34 cellular contexts compared by ENCODE assay signal in the genomic region with DNA sequence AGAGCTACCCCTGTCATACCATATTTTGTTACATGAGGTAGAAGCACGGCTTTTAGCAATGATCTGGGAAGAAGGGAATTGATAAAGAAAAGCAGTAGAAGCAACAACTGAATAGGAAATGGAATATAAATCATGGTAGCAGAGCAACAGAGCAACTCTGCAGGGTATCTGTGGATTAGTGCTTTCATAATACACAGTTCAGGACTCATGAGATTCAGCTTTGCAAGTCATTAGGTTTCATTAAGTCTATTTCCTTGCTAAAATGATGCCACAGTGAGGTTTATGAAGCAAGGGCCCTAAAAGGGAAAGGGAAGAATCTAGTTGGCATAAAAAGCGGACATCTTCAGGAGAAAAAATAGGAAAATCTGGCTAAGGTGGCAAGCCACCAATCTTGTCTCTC. TPM values are rescaled to one million over a fixed set of nuclear protein-coding genes. Genes with fewer than 3 reads are reported as not detected.
"Had no signal": no experiment of that assay in that cellular context is flagged by ENCODE, and none has a peak within 500 bp of the region (broad histone marks: within the 10 kb centered on the region; RNA-seq: fewer than 3 reads in every experiment).

No MANE protein-coding gene starts in this region.

- H3K27ac Mint-ChIP-seq: activated B cell treated with CpG ODN at 0.5 μM for 24 hours; activated CD4-positive, alpha-beta memory T cell treated with anti-CD3 and anti-CD28 coated beads for 36 hours; activated CD4-positive, alpha-beta T cell treated with anti-CD3 and anti-CD28 coated beads, Interleukin-2, amount 10 ng/mL, durations not matched to agents 24 days and 14 days; activated CD8-positive, alpha-beta T cell treated with anti-CD3 and anti-CD28 coated beads for 36 hours; activated naive CD4-positive, alpha-beta T cell treated with anti-CD3 and anti-CD28 coated beads for 36 hours; activated naive CD4-positive, alpha-beta T cell treated with anti-CD3 and anti-CD28 coated beads, Interleukin-2, amount 50 U/mL, for 72 hours; activated naive CD8-positive, alpha-beta T cell treated with anti-CD3 and anti-CD28 coated beads for 36 hours; activated T-cell treated with anti-CD3 and anti-CD28 coated beads, Interleukin-2, amount 50 U/mL, for 72 hours; activated T-helper 1 cell treated with anti-CD3 and anti-CD28 coated beads, Interleukin-12 subunit alpha, Interleukin-12 subunit beta, Interleukin-2, Interleukin-4 antibody, amounts not matched to agents 30 ng/mL and 10 ng/mL and 1 ng/mL, durations not matched to agents 14 hours and 24 hours and 36 hours; activated T-helper 17 cell treated with anti-CD3 and anti-CD28 coated beads, Interleukin-2, amount 50 U/mL, for 72 hours; T-helper 1 cell treated with Interleukin-12 subunit alpha and Interleukin-12 subunit beta and Interleukin-4 antibody, amounts not matched to agents 30 μg/mL and 1 μg/mL, for 36 hours; T-helper 2 cell treated with Interferon-gamma antibody and Interleukin-4, amounts not matched to agents 5 μg/mL and 100 μg/mL, for 36 hours had no signal

- H3K36me3 ChIP-seq: adrenal gland, brain microvascular endothelial cell, breast epithelium had no signal

- ATAC-seq: activated CD8-positive, alpha-beta T cell treated with anti-CD3 and anti-CD28 coated beads for 36 hours; activated naive CD4-positive, alpha-beta T cell treated with anti-CD3 and anti-CD28 coated beads, Interleukin-2, amount 50 U/mL, for 72 hours; activated T-cell treated with anti-CD3 and anti-CD28 coated beads, Interleukin-2, amount 50 U/mL, for 4 hours; activated T-cell treated with anti-CD3 and anti-CD28 coated beads, Interleukin-2, amount 50 U/mL, for 72 hours; activated T-helper 17 cell treated with anti-CD3 and anti-CD28 coated beads, Interleukin-2, amount 50 U/mL, for 72 hours; body of pancreas had no signal

- H3K27ac ChIP-seq: adrenal gland, body of pancreas, brain microvascular endothelial cell, breast epithelium, VCaP had no signal

- H3K9me3 Mint-ChIP-seq: activated B cell treated with CpG ODN at 0.5 μM for 24 hours; activated CD4-positive, alpha-beta memory T cell treated with anti-CD3 and anti-CD28 coated beads for 36 hours; activated CD4-positive, alpha-beta T cell treated with anti-CD3 and anti-CD28 coated beads, Interleukin-2, amount 10 ng/mL, durations not matched to agents 24 days and 14 days; activated CD8-positive, alpha-beta T cell treated with anti-CD3 and anti-CD28 coated beads for 36 hours; activated naive CD4-positive, alpha-beta T cell treated with anti-CD3 and anti-CD28 coated beads for 36 hours; activated naive CD4-positive, alpha-beta T cell treated with anti-CD3 and anti-CD28 coated beads, Interleukin-2, amount 50 U/mL, for 72 hours; activated naive CD8-positive, alpha-beta T cell treated with anti-CD3 and anti-CD28 coated beads for 36 hours; activated T-cell treated with anti-CD3 and anti-CD28 coated beads, Interleukin-2, amount 50 U/mL, for 4 hours; activated T-cell treated with anti-CD3 and anti-CD28 coated beads, Interleukin-2, amount 50 U/mL, for 72 hours; activated T-helper 1 cell treated with anti-CD3 and anti-CD28 coated beads, Interleukin-12 subunit alpha, Interleukin-12 subunit beta, Interleukin-2, Interleukin-4 antibody, amounts not matched to agents 30 ng/mL and 10 ng/mL and 1 ng/mL, durations not matched to agents 14 hours and 24 hours and 36 hours; activated T-helper 17 cell treated with anti-CD3 and anti-CD28 coated beads, Interleukin-2, amount 50 U/mL, for 72 hours; T-helper 1 cell treated with Interleukin-12 subunit alpha and Interleukin-12 subunit beta and Interleukin-4 antibody, amounts not matched to agents 30 μg/mL and 1 μg/mL, for 36 hours; T-helper 2 cell treated with Interferon-gamma antibody and Interleukin-4, amounts not matched to agents 5 μg/mL and 100 μg/mL, for 36 hours had no signal

- H3K27me3 Mint-ChIP-seq: activated B cell treated with CpG ODN at 0.5 μM for 24 hours; activated CD4-positive, alpha-beta memory T cell treated with anti-CD3 and anti-CD28 coated beads for 36 hours; activated CD4-positive, alpha-beta T cell treated with anti-CD3 and anti-CD28 coated beads, Interleukin-2, amount 10 ng/mL, durations not matched to agents 24 days and 14 days; activated CD8-positive, alpha-beta T cell treated with anti-CD3 and anti-CD28 coated beads for 36 hours; activated T-helper 17 cell treated with anti-CD3 and anti-CD28 coated beads, Interleukin-2, amount 50 U/mL, for 72 hours had no signal

- H3K4me3 ChIP-seq: adrenal gland, body of pancreas, breast epithelium had no signal

- H3K4me1 ChIP-seq: adrenal gland, breast epithelium had no signal

- H3K4me3 Mint-ChIP-seq: activated B cell treated with CpG ODN at 0.5 μM for 24 hours; activated CD4-positive, alpha-beta memory T cell treated with anti-CD3 and anti-CD28 coated beads for 36 hours; activated CD4-positive, alpha-beta T cell treated with anti-CD3 and anti-CD28 coated beads, Interleukin-2, amount 10 ng/mL, durations not matched to agents 24 days and 14 days; activated CD8-positive, alpha-beta T cell treated with anti-CD3 and anti-CD28 coated beads for 36 hours; activated naive CD4-positive, alpha-beta T cell treated with anti-CD3 and anti-CD28 coated beads for 36 hours; activated naive CD8-positive, alpha-beta T cell treated with anti-CD3 and anti-CD28 coated beads for 36 hours; activated T-cell treated with anti-CD3 and anti-CD28 coated beads, Interleukin-2, amount 50 U/mL, for 4 hours; activated T-cell treated with anti-CD3 and anti-CD28 coated beads, Interleukin-2, amount 50 U/mL, for 72 hours; activated T-helper 1 cell treated with anti-CD3 and anti-CD28 coated beads, Interleukin-12 subunit alpha, Interleukin-12 subunit beta, Interleukin-2, Interleukin-4 antibody, amounts not matched to agents 30 ng/mL and 10 ng/mL and 1 ng/mL, durations not matched to agents 14 hours and 24 hours and 36 hours; activated T-helper 17 cell treated with anti-CD3 and anti-CD28 coated beads, Interleukin-2, amount 50 U/mL, for 72 hours; T-helper 1 cell treated with Interleukin-12 subunit alpha and Interleukin-12 subunit beta and Interleukin-4 antibody, amounts not matched to agents 30 μg/mL and 1 μg/mL, for 36 hours; T-helper 2 cell treated with Interferon-gamma antibody and Interleukin-4, amounts not matched to agents 5 μg/mL and 100 μg/mL, for 36 hours had no signal

- H3K27me3 ChIP-seq: body of pancreas, brain microvascular endothelial cell had no signal

- DNase-seq: activated B cell treated with CpG ODN at 0.5 μM for 24 hours; activated CD4-positive, alpha-beta memory T cell treated with anti-CD3 and anti-CD28 coated beads for 36 hours; activated CD4-positive, alpha-beta T cell treated with anti-CD3 and anti-CD28 coated beads for 4 hours; activated CD4-positive, alpha-beta T cell treated with anti-CD3 and anti-CD28 coated beads, Interleukin-2, amount 10 ng/mL, durations not matched to agents 24 days and 14 days; activated CD4-positive, alpha-beta T cell treated with anti-CD3 and anti-CD28 coated beads, Interleukin-2, amount 50 U/mL, for 1 hour; activated CD4-positive, alpha-beta T cell treated with anti-CD3 and anti-CD28 coated beads, Interleukin-2, amount 50 U/mL, for 4 hours; activated CD4-positive, CD25-positive, alpha-beta regulatory T cell treated with anti-CD3 and anti-CD28 coated beads, Interleukin-2, amount 50 U/mL, for 72 hours; activated CD8-positive, alpha-beta memory T cell treated with anti-CD3 and anti-CD28 coated beads, Interleukin-2, amount 50 U/mL, for 4 hours; activated CD8-positive, alpha-beta T cell treated with anti-CD3 and anti-CD28 coated beads for 36 hours; activated effector memory CD4-positive, alpha-beta T cell treated with anti-CD3 and anti-CD28 coated beads, Interleukin-2, amount 50 U/mL, for 16 hours; activated gamma-delta T cell treated with Interleukin-2 at 50 U/mL for 16 hours; activated naive CD4-positive, alpha-beta T cell; activated naive CD4-positive, alpha-beta T cell treated with anti-CD3 and anti-CD28 coated beads for 36 hours; activated naive CD4-positive, alpha-beta T cell treated with anti-CD3 and anti-CD28 coated beads, Interleukin-2, amount 50 U/mL, for 16 hours; activated naive CD8-positive, alpha-beta T cell treated with anti-CD3 and anti-CD28 coated beads for 36 hours; activated T-cell treated with anti-CD3 and anti-CD28 coated beads for 4 hours; activated T-cell treated with anti-CD3 and anti-CD28 coated beads, Interleukin-2, amount 50 U/mL, for 1 hour; activated T-cell treated with anti-CD3 and anti-CD28 coated beads, Interleukin-2, amount 50 U/mL, for 4 hours; activated T-cell treated with anti-CD3 and anti-CD28 coated beads, Interleukin-2, amount 50 U/mL, for 72 hours; adrenal gland; amniotic stem cell; aorta; body of pancreas; brain microvascular endothelial cell; central memory CD4-positive, alpha-beta T cell; T-helper 2 cell; T-helper 9 cell had no signal

- H3K4me1 Mint-ChIP-seq: activated B cell treated with CpG ODN at 0.5 μM for 24 hours; activated CD4-positive, alpha-beta T cell treated with anti-CD3 and anti-CD28 coated beads, Interleukin-2, amount 10 ng/mL, durations not matched to agents 24 days and 14 days; activated naive CD8-positive, alpha-beta T cell treated with anti-CD3 and anti-CD28 coated beads for 36 hours; activated T-helper 17 cell treated with anti-CD3 and anti-CD28 coated beads, Interleukin-2, amount 50 U/mL, for 72 hours had no signal

- H3K36me3 Mint-ChIP-seq: activated CD4-positive, alpha-beta memory T cell treated with anti-CD3 and anti-CD28 coated beads for 36 hours; activated naive CD4-positive, alpha-beta T cell treated with anti-CD3 and anti-CD28 coated beads, Interleukin-2, amount 50 U/mL, for 72 hours; activated naive CD8-positive, alpha-beta T cell treated with anti-CD3 and anti-CD28 coated beads for 36 hours had no signal

- H3K9me3 ChIP-seq: adrenal gland, body of pancreas, breast epithelium had no signal

RNA-seq across cellular contexts. Expression of gene GRPR, which starts 45.6 kb away (rescaled TPM):
- total RNA-seq: activated CD4-positive, alpha-beta memory T cell treated with anti-CD3 and anti-CD28 coated beads for 36 hours; activated CD4-positive, alpha-beta T cell treated with anti-CD3 and anti-CD28 coated beads, Interleukin-2, amount 10 ng/mL, durations not matched to agents 24 days and 14 days; activated CD8-positive, alpha-beta T cell treated with anti-CD3 and anti-CD28 coated beads for 36 hours; activated naive CD4-positive, alpha-beta T cell treated with anti-CD3 and anti-CD28 coated beads for 36 hours; activated naive CD4-positive, alpha-beta T cell treated with anti-CD3 and anti-CD28 coated beads, Interleukin-2, amount 50 U/mL, for 72 hours; activated naive CD8-positive, alpha-beta T cell treated with anti-CD3 and anti-CD28 coated beads for 36 hours; activated T-helper 1 cell treated with anti-CD3 and anti-CD28 coated beads, Interleukin-12 subunit alpha, Interleukin-12 subunit beta, Interleukin-2, Interleukin-4 antibody, amounts not matched to agents 30 ng/mL and 10 ng/mL and 1 ng/mL, durations not matched to agents 14 hours and 24 hours and 36 hours had no signal
